15 cellular contexts compared by ENCODE assay signal in genomic region chr5:124259017-124259416, GRCh38.
DNase-seq lines count a peak whose midpoint lies in the region; ATAC-seq and TF ChIP-seq lines count a peak whose summit lies in the region.
"Had no signal": no experiment of that assay in that cellular context is flagged by ENCODE, and none has a peak within 500 bp of the region (broad histone marks: within the 10 kb centered on the region; RNA-seq: fewer than 3 reads in every experiment).

No MANE protein-coding gene starts in this region.

- BruUV-seq in PC-3 (replicated peaks; lab: Mats Ljungman, UMichigan) = no TSS peak

- ATAC-seq in PC-3 = no peak
- ATAC-seq in right cardiac atrium = no peak

- H3K9me2 ChIP-seq in PC-3 (replicated peaks; ENCODE audit: low read length) = no peaks in the 10 kb centered on the region

- H3K79me2 ChIP-seq in PC-3 (ENCODE audit: low read length) = no peaks in the 10 kb centered on the region

- H3K4me1 ChIP-seq in PC-3 (ENCODE audit: insufficient read depth, low read length) (peaks cover 23% of the 10 kb centered on the region), Peyer's patch (no peaks in the 10 kb centered on the region), right cardiac atrium (ENCODE audit: control insufficient read depth, insufficient read depth, low read length) (peaks cover 4% of the 10 kb centered on the region)
- H3K4me1 ChIP-seq: BE2C had no signal

- 0 out of 2 replicates have a peak overlapping the region, but pooled peaks have one; percentile 29 for H3K4me2 ChIP-seq in PC-3 (ENCODE audit: low read length)

- H3K9me3 Mint-ChIP-seq in neural crest cell = peaks cover 17% of the 10 kb centered on the region

- POLR2A ChIA-PET in PC-3 (lab: Charles Lee; ENCODE audit: unreplicated experiment) = no interaction called here

- intact Hi-C loops in PC-3 (cut with micrococcal nuclease) = no loop called here
- intact Hi-C loops in right cardiac atrium (cut with DNase I) = no loop called here

- H3K27ac ChIP-seq in PC-3 (ENCODE audit: low read length) (no peak overlapping the region), Peyer's patch (no peak overlapping the region), right cardiac atrium (ENCODE audit: low read length) (no peak overlapping the region)
- H3K27ac ChIP-seq: GM23248 had no signal

- H3K4me3 ChIP-seq in PC-3 (ENCODE audit: low read length) (no peak overlapping the region), epithelial cell of esophagus (ENCODE audit: low read length) (no peak overlapping the region), Peyer's patch (no peak overlapping the region), right cardiac atrium (ENCODE audit: low read length) (no peak overlapping the region)
- H3K4me3 ChIP-seq: GM23248 had no signal

- peaks cover 26% of the 10 kb centered on the region for H3K36me3 Mint-ChIP-seq in neural crest cell (ENCODE audit: low read depth)
- H3K36me3 Mint-ChIP-seq: CD4-positive, CD25-positive, alpha-beta regulatory T cell; CD8-positive, alpha-beta memory T cell had no signal

- H3K27ac Mint-ChIP-seq in neural crest cell (ENCODE audit: unreplicated experiment) = peak overlapping the region; percentile 60
- H3K27ac Mint-ChIP-seq: CD4-positive, CD25-positive, alpha-beta regulatory T cell; CD8-positive, alpha-beta memory T cell had no signal

- no peaks in the 10 kb centered on the region for H3K27me3 Mint-ChIP-seq in neural crest cell (ENCODE audit: low read depth)
- H3K27me3 Mint-ChIP-seq: CD4-positive, CD25-positive, alpha-beta regulatory T cell; CD8-positive, alpha-beta memory T cell had no signal

- WGBS in right cardiac atrium = 97% methylated on average over 4 of the region's 4 CpGs

- peak overlapping the region; percentile 35; the same call in 1 of the 2 replicates for H2AFZ ChIP-seq in PC-3 (ENCODE audit: low read length)
- H2AFZ ChIP-seq: GM23248 had no signal

- H3K4me1 Mint-ChIP-seq in neural crest cell = peaks cover 14% of the 10 kb centered on the region
- H3K4me1 Mint-ChIP-seq: CD4-positive, CD25-positive, alpha-beta regulatory T cell; CD8-positive, alpha-beta memory T cell had no signal

- CTCF ChIA-PET in PC-3 (lab: Charles Lee) = no interaction called here

- H4K20me1 ChIP-seq in PC-3 (ENCODE audit: low read length) = no peaks in the 10 kb centered on the region

- no peak for TF ChIP-seq POLR2A in Peyer's patch (IDR thresholded peaks at IDR 0.05)

- H3K9ac ChIP-seq in PC-3 (ENCODE audit: low read length) = no peak overlapping the region
- H3K9ac ChIP-seq: GM23248 had no signal

- no peaks in the 10 kb centered on the region for H3F3A ChIP-seq in PC-3 (ENCODE audit: low read length, unreplicated experiment)

- no peaks in the 10 kb centered on the region for H3K9me3 ChIP-seq in PC-3 (ENCODE audit: low read length)
- H3K9me3 ChIP-seq in Peyer's patch = no peaks in the 10 kb centered on the region
- H3K9me3 ChIP-seq in right cardiac atrium (ENCODE audit: control insufficient read depth, low read length) = no peaks in the 10 kb centered on the region
- H3K9me3 ChIP-seq: BE2C had no signal

- peak; percentile 72 for DNase-seq in PC-3
- DNase-seq in epithelial cell of esophagus (ENCODE audit: low read depth) = peak; percentile 17
- no peak for DNase-seq in neural crest cell (ENCODE audit: low read depth, low spot score)
- no peak for DNase-seq in MV-4-11 (lab: John Stamatoyannopoulos, UW)
- DNase-seq in Peyer's patch = no peak
- DNase-seq in superior temporal gyrus (ENCODE audit: extremely low spot score) = no peak
- no peak for DNase-seq in right cardiac atrium
- DNase-seq: ACHN; BE2C; C1 segment of cervical spinal cord; CD4-positive, CD25-positive, alpha-beta regulatory T cell; CD8-positive, alpha-beta memory T cell; COR-L47; GM23248; HCEC 1CT had no signal

- no peaks in the 10 kb centered on the region for H3K36me3 ChIP-seq in PC-3 (ENCODE audit: low read depth, low read length)
- H3K36me3 ChIP-seq in Peyer's patch = no peaks in the 10 kb centered on the region
- H3K36me3 ChIP-seq: BE2C had no signal

- H3K4me3 Mint-ChIP-seq in neural crest cell = no peak overlapping the region
- H3K4me3 Mint-ChIP-seq: CD4-positive, CD25-positive, alpha-beta regulatory T cell; CD8-positive, alpha-beta memory T cell had no signal

- H3K27me3 ChIP-seq in PC-3 (ENCODE audit: low read length) = no peaks in the 10 kb centered on the region
- no peaks in the 10 kb centered on the region for H3K27me3 ChIP-seq in Peyer's patch
- H3K27me3 ChIP-seq in right cardiac atrium (ENCODE audit: control insufficient read depth, insufficient read depth) = no peaks in the 10 kb centered on the region
- H3K27me3 ChIP-seq: BE2C had no signal

- TF ChIP-seq CTCF in PC-3 (conservative IDR thresholded peaks at IDR 0.05; ENCODE audit: low read depth, low read length) = no peak
- TF ChIP-seq CTCF in epithelial cell of esophagus (IDR thresholded peaks at IDR 0.05; ENCODE audit: insufficient read depth, low read depth, low read length, missing control alignments) = no peak
- TF ChIP-seq CTCF in neural crest cell (conservative IDR thresholded peaks at IDR 0.05) = no peak
- TF ChIP-seq CTCF in Peyer's patch (IDR thresholded peaks at IDR 0.05) = no peak

Comparison
In these comparisons a context has a peak if more than half of its experiments do, and no peak if none do; other contexts are left out.
1. DNase-seq: peak in PC-3 (single experiment) and epithelial cell of esophagus (single experiment); none in neural crest cell (single experiment), MV-4-11 (single experiment), Peyer's patch (0 of 3), superior temporal gyrus (single experiment) and right cardiac atrium (0 of 3).